ENCODE assay signal across 8 cellular contexts in the genomic region with DNA sequence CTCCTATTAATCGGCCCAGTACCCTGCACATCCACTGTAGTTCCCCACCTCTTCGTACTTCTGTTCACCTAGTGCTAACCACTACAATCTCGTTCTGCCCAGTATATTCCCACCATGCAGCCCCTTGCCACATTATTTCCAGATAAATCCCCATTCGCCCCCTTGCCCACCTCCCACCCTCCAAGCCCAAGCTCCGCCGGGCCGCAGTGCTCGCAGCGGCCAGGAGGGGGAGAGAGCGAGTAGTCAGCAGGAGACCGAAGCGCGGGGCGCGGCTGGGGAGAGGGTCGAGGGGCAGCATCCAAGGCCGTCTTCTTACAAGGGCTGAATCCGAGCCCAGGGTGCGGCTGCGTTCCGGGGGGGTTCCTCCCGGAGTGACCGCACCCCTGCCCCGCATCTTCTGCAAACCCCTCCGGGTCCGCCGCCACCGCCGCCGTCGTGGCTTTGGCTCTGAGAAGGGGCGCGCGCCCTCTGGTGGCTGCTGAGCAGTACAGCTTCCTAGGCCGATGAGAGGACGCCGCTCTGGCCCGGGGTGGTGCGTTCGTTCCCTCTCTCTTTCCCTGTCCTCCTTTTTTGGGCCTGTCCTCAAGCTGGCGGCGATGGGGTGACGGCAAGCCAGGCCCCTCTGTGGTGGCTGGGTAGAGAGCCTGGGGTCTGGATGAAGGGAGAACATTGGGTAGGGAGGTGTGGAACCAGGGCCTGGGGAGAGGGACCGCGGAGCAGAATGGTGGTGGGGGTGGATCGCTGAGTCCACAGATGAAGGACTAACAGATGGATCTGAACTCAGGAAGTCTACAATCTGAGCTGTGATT. TPM values are rescaled to one million over a fixed set of nuclear protein-coding genes. Genes with fewer than 3 reads are reported as not detected.
DNase-seq lines count a peak whose midpoint lies in the region; TF ChIP-seq lines count a peak whose summit lies in the region.

No MANE protein-coding gene starts in this region.

- H3K9me2 ChIP-seq in GM23248 (ENCODE audit: insufficient read depth): no peaks in the 10 kb centered on the region

- in situ Hi-C loops in GM23248 (cut with MboI): no loop called here

- TF ChIP-seq CTCF in LNCAP (IDR thresholded peaks at IDR 0.05): peak; percentile 100
- peak; percentile 99 for TF ChIP-seq CTCF in right atrium auricular region (IDR thresholded peaks at IDR 0.05)
- peak; percentile 99 to 100 (median 100) for TF ChIP-seq CTCF in vagina (IDR thresholded peaks at IDR 0.05)

- 9 to 10% methylated on average over 39 to 45 of the region's 46 CpGs for WGBS in GM23248 (ENCODE audit: low coverage in 1 of 2, low lambda C conversion rate in 2 of 2, missing lambda C conversion rate in 2 of 2), 2 experiments

- H3K9me3 ChIP-seq in GM23248 (ENCODE audit: low read depth) (no peaks in the 10 kb centered on the region), right atrium auricular region (no peaks in the 10 kb centered on the region), vagina (no peaks in the 10 kb centered on the region)

- 0 out of 2 replicates have a peak, but pooled peaks cover 5% of the 10 kb centered on the region for H3F3A ChIP-seq in GM23248 (ENCODE audit: insufficient read depth)

- H3K9ac ChIP-seq in GM23248: peak overlapping the region; percentile 80

- H3K27me3 ChIP-seq in GM23248 (replicated peaks; ENCODE audit: insufficient read depth): peaks cover 9% of the 10 kb centered on the region; the same call in 1 of the 2 replicates
- H3K27me3 ChIP-seq in right atrium auricular region: no peaks in the 10 kb centered on the region
- H3K27me3 ChIP-seq in vagina: no peaks in the 10 kb centered on the region

- intact Hi-C loops in vagina (cut with DNase I): loop anchor here (2.0 to 5.0 kb wide), 2 partner anchors 133 to 198 kb away; no protein-coding TSS in a partner anchor

- TF ChIP-seq POLR2A in vagina (IDR thresholded peaks at IDR 0.05): no peak

- peak; percentile 92 for DNase-seq in ELF-1 (ENCODE audit: low read depth, low spot score)
- DNase-seq in GM23248: peak; percentile 88
- peak; percentile 72 for DNase-seq in T follicular helper cell (ENCODE audit: low read depth)
- peak in 49 of 56 donors; percentile 33 to 98 (median 82) for DNase-seq in amygdala (lab: John Stamatoyannopoulos, UW)
- no peak for DNase-seq in right atrium auricular region (ENCODE audit: low spot score)
- peak; percentile 17 for DNase-seq in pulmonary artery endothelial cell (ENCODE audit: low read depth, low spot score)
- DNase-seq in vagina (ENCODE audit: extremely low spot score in 2 of 2): no peak

- no peaks in the 10 kb centered on the region for H3K79me2 ChIP-seq in GM23248 (ENCODE audit: insufficient read depth)

- H3K36me3 ChIP-seq in GM23248 (ENCODE audit: low read depth): no peaks in the 10 kb centered on the region
- H3K36me3 ChIP-seq in right atrium auricular region: no peaks in the 10 kb centered on the region
- no peaks in the 10 kb centered on the region for H3K36me3 ChIP-seq in vagina

- H4K20me1 ChIP-seq in GM23248 (ENCODE audit: insufficient read depth): no peaks in the 10 kb centered on the region

- peaks cover 2% of the 10 kb centered on the region; the same call in 1 of the 2 replicates for H3K4me1 ChIP-seq in GM23248 (ENCODE audit: insufficient read depth)
- H3K4me1 ChIP-seq in right atrium auricular region: peaks cover 0 to 13% of the 10 kb centered on the region in 2 donors
- H3K4me1 ChIP-seq in vagina: peaks cover 9% of the 10 kb centered on the region

- no peak overlapping the region for H3K27ac ChIP-seq in GM23248
- peak overlapping the region in 1 of 2 donors; percentile 54 for H3K27ac ChIP-seq in right atrium auricular region
- H3K27ac ChIP-seq in vagina: no peak overlapping the region

- peak overlapping the region; percentile 86 for H3K4me2 ChIP-seq in GM23248 (ENCODE audit: unreplicated experiment)

- H3K4me3 ChIP-seq in GM23248 (peak overlapping the region; percentile 88), right atrium auricular region (peak overlapping the region; percentile 41 to 55), vagina (peak overlapping the region; percentile 44 to 61)

- H2AFZ ChIP-seq in GM23248: peak overlapping the region; percentile 85

RNA-seq across cellular contexts. Expression of a gene that starts 30.0 kb away (rescaled TPM):
- under 0.01 TPM in 1 of 2 replicates, not detected in the other for total RNA-seq in GM23248 (2014; rRNA removed; shearing (Covaris generic))
- polyA plus RNA-seq in GM23248 (2016; fragmentation: Nextera tagmentation; extraction: Ambion mirVana): 0.11 TPM in 1 of 2 replicates, not detected in the other
- total RNA-seq in right atrium auricular region (under 1 TPM; 0.12 to 0.19 TPM), pulmonary artery endothelial cell (under 0.01 TPM in 1 of 2 replicates, not detected in the other), vagina (0.25 TPM)

Comparison
In these comparisons a context has a peak if more than half of its experiments do, and no peak if none do; other contexts are left out.
1. DNase-seq: peak in ELF-1 (single experiment), GM23248 (single experiment), T follicular helper cell (single experiment), amygdala (49 of 56) and pulmonary artery endothelial cell (single experiment); none in right atrium auricular region (single experiment) and vagina (0 of 2).
2. Peak in every context shown above with its lines, with median percentiles within 50 percentile points of each other: H3K4me3 ChIP-seq and CTCF ChIP-seq.